ENCODE assay signal across 6 cellular contexts in genomic region chr19:38386968-38387549, GRCh38.
DNase-seq lines count a peak whose midpoint lies in the region; ATAC-seq lines count a peak whose summit lies in the region.

No MANE protein-coding gene starts in this region.

- H4K20me1 ChIP-seq in BLaER1 = peaks cover 66% of the 10 kb centered on the region

- H3K9me3 ChIP-seq in BLaER1 (no peaks in the 10 kb centered on the region), SK-N-MC (ENCODE audit: low read depth, low read length) (no peaks in the 10 kb centered on the region), iPS-20b (ENCODE audit: insufficient read depth, low read depth, low read length) (no peaks in the 10 kb centered on the region)

- H3K4me2 ChIP-seq in BLaER1 = peak overlapping the region; percentile 91

- H3K36me3 ChIP-seq in BLaER1 (peaks cover 44% of the 10 kb centered on the region), SK-N-MC (ENCODE audit: insufficient read depth, low read length) (peaks cover 9% of the 10 kb centered on the region; the same call in 1 of the 2 replicates), iPS-20b (ENCODE audit: insufficient read depth, low read depth, low read length) (peaks cover 27% of the 10 kb centered on the region; the same call in 1 of the 2 replicates)

- H3K27me3 ChIP-seq in BLaER1 (peaks cover 81% of the 10 kb centered on the region), iPS-20b (ENCODE audit: insufficient read depth, low read length) (peaks cover 7% of the 10 kb centered on the region; the same call in 1 of the 2 replicates)

- H3K4me3 ChIP-seq in BLaER1 (peak overlapping the region; percentile 68), SK-N-MC (peak overlapping the region; percentile 97), iPS-20b (ENCODE audit: low read length) (peak overlapping the region; percentile 99; the same call in 1 of the 2 replicates)

- H3K27ac ChIP-seq in BLaER1 (no peak overlapping the region), SK-N-MC (no peak overlapping the region), iPS-20b (ENCODE audit: low read length) (no peak overlapping the region)

- peaks cover 32% of the 10 kb centered on the region for H3K4me1 ChIP-seq in BLaER1
- H3K4me1 ChIP-seq in iPS-20b (ENCODE audit: insufficient read depth, low read length) = peaks cover 12% of the 10 kb centered on the region; the same call in 1 of the 2 replicates

- H3K9ac ChIP-seq in BLaER1 (peak overlapping the region; percentile 65), SK-N-MC (ENCODE audit: insufficient read length) (no peak overlapping the region), iPS-20b (ENCODE audit: low read depth, low read length) (no peak overlapping the region; the same call in 1 of the 2 replicates)

- DNase-seq in SK-N-MC (ENCODE audit: low read depth, low spot score) = no peak
- DNase-seq in SKM-1 treated with dmso at 0.1 percent for 144 hours (lab: John Stamatoyannopoulos, UW; ENCODE audit: unreplicated experiment) = no peak

- no peak for ATAC-seq in GM19452 (IDR thresholded peaks at IDR 0.05; ENCODE audit: unreplicated experiment)
- ATAC-seq in GM21447 (IDR thresholded peaks at IDR 0.05; ENCODE audit: unreplicated experiment) = no peak
